ENCODE assay signal across 18 cellular contexts in genomic region chr17:78963378-78963777, GRCh38. TPM values are rescaled to one million over a fixed set of nuclear protein-coding genes. Genes with fewer than 3 reads are reported as not detected.
DNase-seq lines count a peak whose midpoint lies in the region; ATAC-seq and TF ChIP-seq lines count a peak whose summit lies in the region.
"Had no signal": no experiment of that assay in that cellular context is flagged by ENCODE, and none has a peak within 500 bp of the region (broad histone marks: within the 10 kb centered on the region; RNA-seq: fewer than 3 reads in every experiment).

No MANE protein-coding gene starts in this region.

- H3K9ac ChIP-seq in BLaER1 (no peak overlapping the region), mucosa of rectum (ENCODE audit: low read depth in 1 of 2, low read length in 2 of 2) (no peak overlapping the region)

- H4K20me1 ChIP-seq in BLaER1: no peaks in the 10 kb centered on the region

- BruUV-seq in Calu3 (replicated peaks; lab: Mats Ljungman, UMichigan): no TSS peak

- H3K4me2 ChIP-seq in BLaER1: peak overlapping the region; percentile 69
- H3K4me2 ChIP-seq: GM23338 had no signal

- no peak overlapping the region for H3K4me3 ChIP-seq in BLaER1
- no peak overlapping the region for H3K4me3 ChIP-seq in Peyer's patch
- no peak overlapping the region for H3K4me3 ChIP-seq in mucosa of rectum (ENCODE audit: low read length in 2 of 2)
- H3K4me3 ChIP-seq in psoas muscle: no peak overlapping the region
- H3K4me3 ChIP-seq: GM23338, K562 had no signal

- no peak for ATAC-seq in psoas muscle
- ATAC-seq in GM21367 (IDR thresholded peaks at IDR 0.05; ENCODE audit: unreplicated experiment): no peak
- ATAC-seq in HG02678 (IDR thresholded peaks at IDR 0.05; ENCODE audit: unreplicated experiment): no peak
- ATAC-seq: GM23338, K562 had no signal

- TF ChIP-seq CTCF in Calu3 (IDR thresholded peaks at IDR 0.05; ENCODE audit: unreplicated experiment) (no peak), Peyer's patch (IDR thresholded peaks at IDR 0.05) (no peak), psoas muscle (IDR thresholded peaks at IDR 0.05) (no peak)

- H3K4me1 ChIP-seq in BLaER1 (peaks cover 76% of the 10 kb centered on the region), Peyer's patch (peaks cover 0 to 14% (median 3%) of the 10 kb centered on the region in 4 donors), mucosa of rectum (ENCODE audit: control insufficient read depth in 2 of 2, insufficient read depth in 2 of 2, low read length in 2 of 2) (peaks cover 14 to 20% of the 10 kb centered on the region in 2 donors), psoas muscle (no peaks in the 10 kb centered on the region)

- no peak overlapping the region for H3K4me3 Mint-ChIP-seq in Calu3 (ENCODE audit: low read depth, unreplicated experiment)
- H3K4me3 Mint-ChIP-seq: CD4-positive, CD25-positive, alpha-beta regulatory T cell; CD8-positive, alpha-beta memory T cell; GM23338; HFFc6 had no signal

- H3K9me3 Mint-ChIP-seq in Calu3 (ENCODE audit: low read depth, unreplicated experiment): no peaks in the 10 kb centered on the region
- H3K9me3 Mint-ChIP-seq: CD4-positive, CD25-positive, alpha-beta regulatory T cell; CD8-positive, alpha-beta memory T cell; GM23338; HFFc6 had no signal

- no peaks in the 10 kb centered on the region for H3K27me3 Mint-ChIP-seq in Calu3 (ENCODE audit: unreplicated experiment)
- H3K27me3 Mint-ChIP-seq: CD4-positive, CD25-positive, alpha-beta regulatory T cell had no signal

- intact Hi-C loops in Calu3 (cut with micrococcal nuclease; ENCODE audit: unreplicated experiment): no loop called here
- intact Hi-C loops in psoas muscle (cut with DNase I): no loop called here

- no peak for DNase-seq in Calu3
- peak in 1 of 3 donors; percentile 41 for DNase-seq in Peyer's patch
- DNase-seq in psoas muscle: no peak
- DNase-seq in activated naive CD4-positive, alpha-beta T cell treated with Interleukin-2 at 50 U/mL for 16 hours: no peak
- DNase-seq: 8988T; C1 segment of cervical spinal cord; CD4-positive, CD25-positive, alpha-beta regulatory T cell; CD8-positive, alpha-beta memory T cell; DMS79 treated with DMSO at 0.1 percent for 48 hours; GF-D8; HCEC 1CT; HFFc6 had no signal

- peak overlapping the region; percentile 58 for H3K27ac Mint-ChIP-seq in Calu3 (ENCODE audit: unreplicated experiment)
- H3K27ac Mint-ChIP-seq: CD4-positive, CD25-positive, alpha-beta regulatory T cell; CD8-positive, alpha-beta memory T cell; GM23338 had no signal

- peaks cover 53% of the 10 kb centered on the region for H3K36me3 Mint-ChIP-seq in Calu3 (ENCODE audit: insufficient read depth, unreplicated experiment)
- H3K36me3 Mint-ChIP-seq: CD4-positive, CD25-positive, alpha-beta regulatory T cell; CD8-positive, alpha-beta memory T cell had no signal

- peaks cover 16% of the 10 kb centered on the region for H3K4me1 Mint-ChIP-seq in Calu3 (ENCODE audit: low read depth, unreplicated experiment)
- H3K4me1 Mint-ChIP-seq: CD4-positive, CD25-positive, alpha-beta regulatory T cell; CD8-positive, alpha-beta memory T cell; GM23338 had no signal

- no peak overlapping the region for H3K27ac ChIP-seq in BLaER1
- H3K27ac ChIP-seq in Peyer's patch: peak overlapping the region in 3 of 4 donors; percentile 35 to 90 (median 78)
- peak overlapping the region; percentile 64 to 72 for H3K27ac ChIP-seq in mucosa of rectum (ENCODE audit: low read depth in 2 of 2, low read length in 2 of 2)
- no peak overlapping the region for H3K27ac ChIP-seq in psoas muscle

- H3K27me3 ChIP-seq in BLaER1 (no peaks in the 10 kb centered on the region), Peyer's patch (no peaks in the 10 kb centered on the region), mucosa of rectum (ENCODE audit: control insufficient read depth in 2 of 2, insufficient read depth in 2 of 2, low read length in 2 of 2) (no peaks in the 10 kb centered on the region), psoas muscle (ENCODE audit: insufficient read depth in 3 of 3, low read length in 2 of 3) (no peaks in the 10 kb centered on the region)

- H3K36me3 ChIP-seq in BLaER1 (no peaks in the 10 kb centered on the region), Peyer's patch (peaks cover 0 to 7% (median 0%) of the 10 kb centered on the region in 3 donors), mucosa of rectum (ENCODE audit: control insufficient read depth in 2 of 2, insufficient read depth in 2 of 2, low read length in 2 of 2) (peaks cover 2 to 6% of the 10 kb centered on the region in 2 donors), psoas muscle (ENCODE audit: insufficient read depth in 1 of 2, low read depth in 1 of 2) (no peaks in the 10 kb centered on the region)

- TF ChIP-seq POLR2A in Peyer's patch (IDR thresholded peaks at IDR 0.05): no peak

- 92 to 94% (median 93%) methylated on average over 6 of the region's 6 CpGs for WGBS in psoas muscle, 3 donors

- CTCF ChIA-PET in Calu3 (lab: Charles Lee): interaction anchor here (1.5 kb wide), 1 partner anchor 97 kb away, joined by 3 read pairs; no protein-coding TSS in a partner anchor

- H3K9me3 ChIP-seq in BLaER1: no peaks in the 10 kb centered on the region
- no peaks in the 10 kb centered on the region for H3K9me3 ChIP-seq in Peyer's patch
- H3K9me3 ChIP-seq in mucosa of rectum (ENCODE audit: control insufficient read depth in 2 of 2, low read length in 2 of 2): no peaks in the 10 kb centered on the region
- H3K9me3 ChIP-seq in psoas muscle: no peaks in the 10 kb centered on the region

RNA-seq across cellular contexts. Expression of gene LGALS3BP, which starts 16.3 kb away (rescaled TPM):
- total RNA-seq in Calu3 (2022) (747 and 1,100 TPM in 2 replicates), Peyer's patch (1,000 to 10,000 TPM in 3 of 4 donors, 100 to 1,000 TPM in 1; 202 to 2,181 (median 1,427) TPM), psoas muscle (10 to 100 TPM; 12.9 to 35.5 (median 22.0) TPM)
- 10 to 100 TPM in 1 of 3 donors, 1 to 10 TPM in 2; 8.9 to 14.9 (median 8.9) TPM for polyA plus RNA-seq in psoas muscle

RNA-seq across cellular contexts. Expression of gene TIMP2, which starts 38.2 kb away (rescaled TPM):
- 246 and 262 TPM in 2 replicates for total RNA-seq in Calu3 (2022)
- total RNA-seq in Peyer's patch: 10 to 100 TPM; 27.2 to 73.2 (median 45.0) TPM
- 10 to 100 TPM; 18.5 to 53.6 (median 25.2) TPM for total RNA-seq in psoas muscle
- polyA plus RNA-seq in psoas muscle: 10 to 100 TPM; 10.3 to 12.7 (median 10.6) TPM
- polyA plus RNA-seq: K562 had no signal

RNA-seq across cellular contexts. Expression of gene CANT1, which starts 46.2 kb away (rescaled TPM):
- total RNA-seq in Calu3 (2022) (95.7 and 115 TPM in 2 replicates), Peyer's patch (100 to 1,000 TPM in 1 of 4 donors, 10 to 100 TPM in 3; 56.9 to 125 (median 80.0) TPM), psoas muscle (10 to 100 TPM; 19.1 to 27.7 (median 21.0) TPM)
- 10 to 100 TPM; 10.2 to 34.3 (median 29.5) TPM for polyA plus RNA-seq in psoas muscle

Comparison
In these comparisons a context has a peak if more than half of its experiments do, and no peak if none do; other contexts are left out.
1. H3K27ac ChIP-seq: peak in Peyer's patch (3 of 4) and mucosa of rectum (2 of 2); none in BLaER1 (single experiment) and psoas muscle (single experiment).
2. RNA of gene LGALS3BP, which starts 16.3 kb away (total RNA-seq): 202 to 2,181 TPM in Peyer's patch and 747 to 1,100 TPM in Calu3; 12.9 to 35.5 TPM in psoas muscle; every median in the first group is over 4 times any median in the second.